In the genomic region with DNA sequence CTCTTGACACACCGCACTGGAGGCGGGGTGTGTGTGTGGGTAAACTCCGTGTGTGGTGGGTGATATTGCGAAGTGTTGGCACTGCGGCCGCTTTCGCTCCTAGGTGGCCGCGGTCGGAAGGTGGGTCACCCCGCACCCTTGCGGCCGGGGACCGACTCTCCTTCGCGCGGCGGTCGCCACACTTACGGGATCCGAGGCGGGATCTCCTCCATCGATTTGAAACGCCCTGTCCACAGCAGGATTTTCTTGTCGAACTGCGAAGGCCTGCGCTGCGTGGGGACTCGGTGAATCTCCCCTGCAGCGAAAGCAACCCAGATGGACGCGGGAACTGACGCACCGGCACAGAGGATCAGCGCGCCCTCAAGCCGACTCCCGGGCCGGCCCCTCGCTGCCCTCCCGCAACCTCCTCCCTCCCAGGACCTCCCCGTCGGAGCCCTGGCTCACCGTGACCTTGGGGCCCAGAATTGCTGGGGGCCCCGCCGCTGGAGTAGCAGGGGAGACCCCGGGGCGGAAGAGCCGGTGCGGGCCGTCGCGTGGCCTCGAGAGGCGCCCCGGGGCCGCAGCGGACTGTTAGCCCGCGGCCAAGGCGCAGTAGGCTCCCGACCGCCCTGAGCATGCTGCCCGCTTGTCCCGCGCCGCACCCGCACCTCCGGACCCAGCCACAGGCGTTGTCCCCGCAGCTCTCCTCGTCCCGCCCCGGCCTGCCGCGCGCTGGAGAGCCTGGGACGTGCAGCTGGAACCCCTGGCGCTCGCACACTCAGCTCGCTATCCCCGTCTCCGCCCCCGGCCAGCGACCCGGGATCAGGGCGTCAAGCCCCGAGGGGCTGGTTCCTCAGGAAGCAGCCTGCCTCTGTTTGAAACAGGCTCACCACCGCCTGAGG, we compare ENCODE assay signal across 1 cellular context.
TF ChIP-seq lines count a peak whose summit lies in the region.

A gene (minus strand): TSS at position 759 of the 881 bp plus-strand sequence. CDS start 143 bp downstream, at position 616.

TF ChIP-seq in HepG2, 621 proteins besides CTCF, POLR2A, EP300 and RAD21 (continued from another document):
- TF ChIP-seq, protein P1, sequence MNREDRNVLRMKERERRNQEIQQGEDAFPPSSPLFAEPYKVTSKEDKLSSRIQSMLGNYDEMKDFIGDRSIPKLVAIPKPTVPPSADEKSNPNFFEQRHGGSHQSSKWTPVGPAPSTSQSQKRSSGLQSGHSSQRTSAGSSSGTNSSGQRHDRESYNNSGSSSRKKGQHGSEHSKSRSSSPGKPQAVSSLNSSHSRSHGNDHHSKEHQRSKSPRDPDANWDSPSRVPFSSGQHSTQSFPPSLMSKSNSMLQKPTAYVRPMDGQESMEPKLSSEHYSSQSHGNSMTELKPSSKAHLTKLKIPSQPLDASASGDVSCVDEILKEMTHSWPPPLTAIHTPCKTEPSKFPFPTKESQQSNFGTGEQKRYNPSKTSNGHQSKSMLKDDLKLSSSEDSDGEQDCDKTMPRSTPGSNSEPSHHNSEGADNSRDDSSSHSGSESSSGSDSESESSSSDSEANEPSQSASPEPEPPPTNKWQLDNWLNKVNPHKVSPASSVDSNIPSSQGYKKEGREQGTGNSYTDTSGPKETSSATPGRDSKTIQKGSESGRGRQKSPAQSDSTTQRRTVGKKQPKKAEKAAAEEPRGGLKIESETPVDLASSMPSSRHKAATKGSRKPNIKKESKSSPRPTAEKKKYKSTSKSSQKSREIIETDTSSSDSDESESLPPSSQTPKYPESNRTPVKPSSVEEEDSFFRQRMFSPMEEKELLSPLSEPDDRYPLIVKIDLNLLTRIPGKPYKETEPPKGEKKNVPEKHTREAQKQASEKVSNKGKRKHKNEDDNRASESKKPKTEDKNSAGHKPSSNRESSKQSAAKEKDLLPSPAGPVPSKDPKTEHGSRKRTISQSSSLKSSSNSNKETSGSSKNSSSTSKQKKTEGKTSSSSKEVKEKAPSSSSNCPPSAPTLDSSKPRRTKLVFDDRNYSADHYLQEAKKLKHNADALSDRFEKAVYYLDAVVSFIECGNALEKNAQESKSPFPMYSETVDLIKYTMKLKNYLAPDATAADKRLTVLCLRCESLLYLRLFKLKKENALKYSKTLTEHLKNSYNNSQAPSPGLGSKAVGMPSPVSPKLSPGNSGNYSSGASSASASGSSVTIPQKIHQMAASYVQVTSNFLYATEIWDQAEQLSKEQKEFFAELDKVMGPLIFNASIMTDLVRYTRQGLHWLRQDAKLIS (CRISPR knock-in tag; IDR thresholded peaks at IDR 0.05) = no peak
- TF ChIP-seq HNF4A (CRISPR knock-in tag; IDR thresholded peaks at IDR 0.05) (no peak), ZNF7 (CRISPR knock-in tag; IDR thresholded peaks at IDR 0.05) (no peak), ZNF776 (CRISPR knock-in tag; IDR thresholded peaks at IDR 0.05) (peak; percentile 55; the same call in 1 of the 2 replicates)
